17 cellular contexts compared by ENCODE assay signal in the genomic region with DNA sequence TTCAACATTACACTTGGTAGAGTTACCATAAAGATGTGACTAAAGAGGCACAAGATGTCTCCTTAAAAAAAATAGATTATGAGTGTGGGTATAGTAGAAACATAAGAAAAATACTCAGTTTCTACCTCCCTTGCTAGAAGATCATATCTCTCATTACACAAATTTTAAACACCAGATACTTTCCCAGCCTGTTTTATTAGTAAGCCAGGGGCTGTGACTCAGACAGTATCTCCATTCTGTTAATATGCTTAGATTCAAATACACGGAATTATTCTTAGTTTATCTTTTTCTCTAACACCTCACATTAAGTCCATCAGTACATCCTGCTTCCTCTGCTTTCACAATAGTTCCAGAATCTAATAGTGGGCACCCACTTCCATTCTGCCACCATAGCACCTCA.
A peak's percentile ranks its signal among the peaks of the same experiment; 100 is the strongest.
DNase-seq lines count a peak whose midpoint lies in the region; ATAC-seq and TF ChIP-seq lines count a peak whose summit lies in the region.
"Had no signal": no experiment of that assay in that cellular context is flagged by ENCODE, and none has a peak within 500 bp of the region (broad histone marks: within the 10 kb centered on the region; RNA-seq: fewer than 3 reads in every experiment).

No MANE protein-coding gene starts in this region.

- H3K9me2 ChIP-seq in SK-N-SH, result no peaks in the 10 kb centered on the region

- TF ChIP-seq EP300 in SK-N-SH (IDR thresholded peaks at IDR 0.05; ENCODE audit: borderline replicate concordance in 1 of 2, low read depth in 1 of 2, low read length in 1 of 2), result no peak

- no peaks in the 10 kb centered on the region for H4K20me1 ChIP-seq in SK-N-SH (ENCODE audit: insufficient read depth)

- no peak overlapping the region for H3K27ac ChIP-seq in SK-N-SH (ENCODE audit: low read depth in 2 of 2, low read length in 1 of 2)
- H3K27ac ChIP-seq: 22Rv1, A549, C4-2B had no signal

- H2AFZ ChIP-seq in SK-N-SH (ENCODE audit: low read depth), result 0 out of 2 replicates have a peak overlapping the region, but pooled peaks have one; percentile 1
- H2AFZ ChIP-seq: GM23338 had no signal

- intact Hi-C loops in activated CD8-positive, alpha-beta T cell treated with anti-CD3 and anti-CD28 coated beads for 36 hours (cut with micrococcal nuclease), result no loop called here

- no peak for TF ChIP-seq RAD21 in SK-N-SH (IDR thresholded peaks at IDR 0.05; ENCODE audit: low read length)

- POLR2A ChIA-PET in SK-N-SH (lab: Yijun Ruan, JAX), result no interaction called here
- POLR2A ChIA-PET in activated CD8-positive, alpha-beta T cell treated with anti-CD3 and anti-CD28 coated beads for 36 hours (lab: Charles Lee), result no interaction called here

- TF ChIP-seq CTCF in SK-N-SH (IDR thresholded peaks at IDR 0.05) (no peak), fibroblast of villous mesenchyme (IDR thresholded peaks at IDR 0.05; ENCODE audit: insufficient read depth, low read depth, low read length) (no peak)
- TF ChIP-seq CTCF in activated CD8-positive, alpha-beta T cell treated with anti-CD3 and anti-CD28 coated beads for 36 hours (IDR thresholded peaks at IDR 0.05), result no peak

- H3K36me3 ChIP-seq in SK-N-SH (replicated peaks in 1 of 2; ENCODE audit: control insufficient read depth in 1 of 2, insufficient read depth in 2 of 2, low read length in 1 of 2), result no peaks in the 10 kb centered on the region

- DNase-seq in SK-N-SH (no peak), LHCN-M2 (ENCODE audit: low read depth) (peak; percentile 9), fibroblast of villous mesenchyme (ENCODE audit: low read depth) (peak; percentile 30), medulla oblongata (ENCODE audit: extremely low spot score) (no peak)
- no peak for DNase-seq in activated CD8-positive, alpha-beta T cell treated with anti-CD3 and anti-CD28 coated beads for 36 hours
- DNase-seq: AML-193; Caco-2; CD4-positive, alpha-beta T cell; HCEC 1CT had no signal

- H3K4me3 Mint-ChIP-seq in activated CD8-positive, alpha-beta T cell treated with anti-CD3 and anti-CD28 coated beads for 36 hours, result no peak overlapping the region
- H3K4me3 Mint-ChIP-seq: CD4-positive, alpha-beta T cell; GM23338; IgD-negative memory B cell had no signal

- H3K36me3 Mint-ChIP-seq in activated CD8-positive, alpha-beta T cell treated with anti-CD3 and anti-CD28 coated beads for 36 hours (ENCODE audit: low read depth), result no peaks in the 10 kb centered on the region
- H3K36me3 Mint-ChIP-seq: IgD-negative memory B cell had no signal

- no peaks in the 10 kb centered on the region for H3K27me3 ChIP-seq in SK-N-SH (ENCODE audit: insufficient read depth)

- ATAC-seq in SK-N-SH treated with all-trans-retinoic acid at 6 μM for 48 hours, result no peak
- no peak for ATAC-seq in activated CD8-positive, alpha-beta T cell treated with anti-CD3 and anti-CD28 coated beads for 36 hours
- no peak for ATAC-seq in HG02973 (IDR thresholded peaks at IDR 0.05; ENCODE audit: unreplicated experiment)
- ATAC-seq: A549, GM12878, GM23338 had no signal

- no peak overlapping the region for H3K27ac Mint-ChIP-seq in activated CD8-positive, alpha-beta T cell treated with anti-CD3 and anti-CD28 coated beads for 36 hours
- H3K27ac Mint-ChIP-seq: CD4-positive, alpha-beta T cell; GM23338; IgD-negative memory B cell had no signal

- H3F3A ChIP-seq in SK-N-SH (replicated peaks; ENCODE audit: insufficient read depth), result peaks cover 4% of the 10 kb centered on the region

- CTCF ChIA-PET in SK-N-SH (lab: Yijun Ruan, JAX), result no interaction called here
- CTCF ChIA-PET in activated CD8-positive, alpha-beta T cell treated with anti-CD3 and anti-CD28 coated beads for 36 hours (lab: Charles Lee), result no interaction called here

- H3K4me1 Mint-ChIP-seq in activated CD8-positive, alpha-beta T cell treated with anti-CD3 and anti-CD28 coated beads for 36 hours (ENCODE audit: low read depth), result no peaks in the 10 kb centered on the region
- H3K4me1 Mint-ChIP-seq: IgD-negative memory B cell had no signal

- H3K4me1 ChIP-seq in SK-N-SH (ENCODE audit: control insufficient read depth in 1 of 2, insufficient read depth in 2 of 2, low read depth in 1 of 2, low read length in 1 of 2), result peaks cover 0 to 8% of the 10 kb centered on the region in 2 experiments; a peak in 2 of 4 replicates
- H3K4me1 ChIP-seq: A549 had no signal

- H3K27me3 Mint-ChIP-seq in activated CD8-positive, alpha-beta T cell treated with anti-CD3 and anti-CD28 coated beads for 36 hours, result no peaks in the 10 kb centered on the region
- H3K27me3 Mint-ChIP-seq: CD4-positive, alpha-beta T cell; IgD-negative memory B cell had no signal

- no peak overlapping the region for H3K4me2 ChIP-seq in SK-N-SH
- H3K4me2 ChIP-seq: A549, GM23338 had no signal

- 24% methylated on average over 1 of the region's 1 CpG for WGBS in SK-N-SH (ENCODE audit: low lambda C conversion rate)

- H3K9ac ChIP-seq in SK-N-SH, result no peak overlapping the region

- H3K9me3 Mint-ChIP-seq in activated CD8-positive, alpha-beta T cell treated with anti-CD3 and anti-CD28 coated beads for 36 hours, result peaks cover 5% of the 10 kb centered on the region
- H3K9me3 Mint-ChIP-seq: GM23338 had no signal

- H3K79me2 ChIP-seq in SK-N-SH (ENCODE audit: insufficient read depth), result no peaks in the 10 kb centered on the region

- H3K4me3 ChIP-seq in SK-N-SH (ENCODE audit: low read depth in 2 of 2, low read length in 1 of 2), result no peak overlapping the region
- H3K4me3 ChIP-seq in fibroblast of villous mesenchyme (ENCODE audit: low read depth, low read length), result no peak overlapping the region
- H3K4me3 ChIP-seq: A549, GM12878, GM23338 had no signal

- no peaks in the 10 kb centered on the region for H3K9me3 ChIP-seq in SK-N-SH
- H3K9me3 ChIP-seq: A549, Caco-2 had no signal

TF ChIP-seq in SK-N-SH, 30 proteins besides CTCF, POLR2A, EP300 and RAD21 (continues in another document):
- TF ChIP-seq TCF12 (IDR thresholded peaks at IDR 0.05), result no peak
- TF ChIP-seq GATA2 (CRISPR knock-in tag; IDR thresholded peaks at IDR 0.05), result no peak
- TF ChIP-seq NFIC (IDR thresholded peaks at IDR 0.05; ENCODE audit: borderline replicate concordance), result no peak
- TF ChIP-seq RFX5 (IDR thresholded peaks at IDR 0.05; ENCODE audit: low read length), result no peak
- TF ChIP-seq IRF3 (IDR thresholded peaks at IDR 0.05; ENCODE audit: low read depth, low read length), result no peak
- no peak for TF ChIP-seq TEAD4 (IDR thresholded peaks at IDR 0.05; ENCODE audit: borderline replicate concordance, insufficient read depth)
- TF ChIP-seq FOSL2 (IDR thresholded peaks at IDR 0.05; ENCODE audit: borderline replicate concordance, low read depth), result no peak
- TF ChIP-seq ELF1 (IDR thresholded peaks at IDR 0.05), result no peak
- TF ChIP-seq FOXM1 (IDR thresholded peaks at IDR 0.05; ENCODE audit: low read depth), result no peak
- TF ChIP-seq, protein P1, sequence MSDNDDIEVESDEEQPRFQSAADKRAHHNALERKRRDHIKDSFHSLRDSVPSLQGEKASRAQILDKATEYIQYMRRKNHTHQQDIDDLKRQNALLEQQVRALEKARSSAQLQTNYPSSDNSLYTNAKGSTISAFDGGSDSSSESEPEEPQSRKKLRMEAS (IDR thresholded peaks at IDR 0.05; ENCODE audit: low read depth), result no peak

TF ChIP-seq in SK-N-SH treated with all-trans-retinoic acid at 6 μM for 48 hours, 23 proteins besides CTCF, POLR2A, EP300 and RAD21 (continues in another document):
- no peak for TF ChIP-seq ISL1 (CRISPR knock-in tag; IDR thresholded peaks at IDR 0.05)
- no peak for TF ChIP-seq BACH2 (CRISPR knock-in tag; IDR thresholded peaks at IDR 0.05; ENCODE audit: borderline replicate concordance)
- TF ChIP-seq, protein P2, sequence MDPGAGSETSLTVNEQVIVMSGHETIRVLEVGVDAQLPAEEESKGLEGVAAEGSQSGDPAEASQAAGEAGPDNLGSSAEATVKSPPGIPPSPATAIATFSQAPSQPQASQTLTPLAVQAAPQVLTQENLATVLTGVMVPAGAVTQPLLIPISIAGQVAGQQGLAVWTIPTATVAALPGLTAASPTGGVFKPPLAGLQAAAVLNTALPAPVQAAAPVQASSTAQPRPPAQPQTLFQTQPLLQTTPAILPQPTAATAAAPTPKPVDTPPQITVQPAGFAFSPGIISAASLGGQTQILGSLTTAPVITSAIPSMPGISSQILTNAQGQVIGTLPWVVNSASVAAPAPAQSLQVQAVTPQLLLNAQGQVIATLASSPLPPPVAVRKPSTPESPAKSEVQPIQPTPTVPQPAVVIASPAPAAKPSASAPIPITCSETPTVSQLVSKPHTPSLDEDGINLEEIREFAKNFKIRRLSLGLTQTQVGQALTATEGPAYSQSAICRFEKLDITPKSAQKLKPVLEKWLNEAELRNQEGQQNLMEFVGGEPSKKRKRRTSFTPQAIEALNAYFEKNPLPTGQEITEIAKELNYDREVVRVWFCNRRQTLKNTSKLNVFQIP (CRISPR knock-in tag; IDR thresholded peaks at IDR 0.05; ENCODE audit: borderline replicate concordance, low read depth), result no peak
- TF ChIP-seq ZFP3 (CRISPR knock-in tag; IDR thresholded peaks at IDR 0.05), result no peak
- no peak for TF ChIP-seq PPARA (CRISPR knock-in tag; IDR thresholded peaks at IDR 0.05; ENCODE audit: borderline replicate concordance)
- no peak for TF ChIP-seq ZC3H10 (CRISPR knock-in tag; IDR thresholded peaks at IDR 0.05)
- TF ChIP-seq, protein P3, sequence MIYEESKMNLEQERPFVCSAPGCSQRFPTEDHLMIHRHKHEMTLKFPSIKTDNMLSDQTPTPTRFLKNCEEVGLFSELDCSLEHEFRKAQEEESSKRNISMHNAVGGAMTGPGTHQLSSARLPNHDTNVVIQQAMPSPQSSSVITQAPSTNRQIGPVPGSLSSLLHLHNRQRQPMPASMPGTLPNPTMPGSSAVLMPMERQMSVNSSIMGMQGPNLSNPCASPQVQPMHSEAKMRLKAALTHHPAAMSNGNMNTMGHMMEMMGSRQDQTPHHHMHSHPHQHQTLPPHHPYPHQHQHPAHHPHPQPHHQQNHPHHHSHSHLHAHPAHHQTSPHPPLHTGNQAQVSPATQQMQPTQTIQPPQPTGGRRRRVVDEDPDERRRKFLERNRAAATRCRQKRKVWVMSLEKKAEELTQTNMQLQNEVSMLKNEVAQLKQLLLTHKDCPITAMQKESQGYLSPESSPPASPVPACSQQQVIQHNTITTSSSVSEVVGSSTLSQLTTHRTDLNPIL (CRISPR knock-in tag; IDR thresholded peaks at IDR 0.05; ENCODE audit: low read depth), result no peak
- no peak for TF ChIP-seq ESRRG (CRISPR knock-in tag; IDR thresholded peaks at IDR 0.05)
- no peak for TF ChIP-seq ZNF8 (CRISPR knock-in tag; IDR thresholded peaks at IDR 0.05)
- TF ChIP-seq RARB (CRISPR knock-in tag; IDR thresholded peaks at IDR 0.05), result no peak

Comparison
In these comparisons a context has a peak if more than half of its experiments do, and no peak if none do; other contexts are left out.
1. DNase-seq: peak in LHCN-M2 (single experiment) and fibroblast of villous mesenchyme (single experiment); none in SK-N-SH (single experiment), activated CD8-positive, alpha-beta T cell treated with anti-CD3 and anti-CD28 coated beads for 36 hours (single experiment) and medulla oblongata (single experiment).